ENCODE assay signal across 17 cellular contexts in the genomic region with DNA sequence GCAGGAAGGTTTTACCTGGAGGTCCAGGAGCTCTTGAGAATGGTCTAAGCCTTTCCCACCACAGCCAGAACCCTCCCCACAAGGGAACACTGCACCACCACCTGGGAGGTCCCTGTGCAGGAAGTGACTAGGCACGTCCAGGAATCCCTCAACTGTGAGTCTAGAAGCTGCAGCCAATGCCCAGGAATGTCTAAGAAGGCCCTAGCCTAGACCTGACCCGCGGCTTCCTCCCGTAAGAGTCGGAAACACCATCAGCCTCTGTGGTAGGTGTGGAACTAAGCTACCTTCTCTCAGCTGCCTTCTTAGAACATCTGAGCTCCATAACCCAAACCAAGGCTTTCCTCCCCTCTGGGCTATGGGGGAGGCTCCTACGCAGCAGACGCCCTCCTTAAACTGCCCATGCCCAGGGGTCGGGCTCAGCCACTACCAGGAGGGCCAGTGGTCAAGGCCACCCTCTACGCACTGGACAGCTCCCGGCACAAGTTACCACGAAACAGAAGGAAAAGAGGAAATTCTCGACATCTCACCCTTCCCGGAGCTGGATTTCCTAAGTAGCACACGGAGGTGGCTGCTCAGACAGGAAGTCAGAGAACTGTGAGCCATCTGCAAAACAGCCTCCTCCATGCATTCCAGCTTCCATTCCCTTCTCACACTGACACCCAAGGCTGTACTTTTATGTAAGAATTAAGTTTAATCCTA. TPM values are rescaled to one million over a fixed set of nuclear protein-coding genes. Genes with fewer than 3 reads are reported as not detected.
DNase-seq lines count a peak whose midpoint lies in the region; TF ChIP-seq lines count a peak whose summit lies in the region.
"Had no signal": no experiment of that assay in that cellular context is flagged by ENCODE, and none has a peak within 500 bp of the region (broad histone marks: within the 10 kb centered on the region; RNA-seq: fewer than 3 reads in every experiment).

No MANE protein-coding gene starts in this region.

- peaks cover 3% of the 10 kb centered on the region for H3K36me3 ChIP-seq in CD8-positive, alpha-beta memory T cell (ENCODE audit: insufficient read depth, low read length)
- H3K36me3 ChIP-seq: MG63, SJCRH30 had no signal

- H3K27ac ChIP-seq in RWPE1: peak overlapping the region; percentile 11; the same call in 1 of the 2 replicates
- H3K27ac ChIP-seq in dorsolateral prefrontal cortex: peak overlapping the region in 48 of 59 donors; percentile 6 to 91 (median 62)
- no peak overlapping the region for H3K27ac ChIP-seq in CD8-positive, alpha-beta memory T cell (ENCODE audit: low read depth, low read length)
- H3K27ac ChIP-seq: SJCRH30 had no signal

- DNase-seq in CD1c-positive myeloid dendritic cell (ENCODE audit: extremely low spot score) (peak; percentile 38), RWPE1 (ENCODE audit: low spot score) (no peak), dorsolateral prefrontal cortex (peak in 3 of 10 donors; percentile 34 to 40 (median 37)), mesenteric fat pad (ENCODE audit: low spot score) (peak; percentile 71), GM19240 (ENCODE audit: insufficient read length, low spot score) (no peak), KG1 (lab: John Stamatoyannopoulos, UW) (no peak), RKO (ENCODE audit: low spot score) (no peak)
- no peak for DNase-seq in CD8-positive, alpha-beta memory T cell
- DNase-seq: activated CD4-positive, alpha-beta T cell treated with anti-CD3 and anti-CD28 coated beads, Interleukin-2, amount 10 ng/mL, durations not matched to agents 24 days and 14 days; activated T-cell treated with anti-CD3 and anti-CD28 coated beads, Interleukin-2, amount 50 U/mL, for 24 hours; cerebellar nuclear complex; MG63; midbrain; NCI-H187 treated with DMSO at 0.1 percent for 48 hours; NCI-H510A; retina; SJCRH30 had no signal

- no peaks in the 10 kb centered on the region for H3K4me1 ChIP-seq in CD8-positive, alpha-beta memory T cell (ENCODE audit: insufficient read depth, low read length)
- H3K4me1 ChIP-seq: SJCRH30 had no signal

- no peak overlapping the region for H3K4me3 Mint-ChIP-seq in CD8-positive, alpha-beta memory T cell
- H3K4me3 Mint-ChIP-seq: activated CD4-positive, alpha-beta T cell treated with anti-CD3 and anti-CD28 coated beads, Interleukin-2, amount 10 ng/mL, durations not matched to agents 24 days and 14 days; activated T-cell treated with anti-CD3 and anti-CD28 coated beads, Interleukin-2, amount 50 U/mL, for 24 hours had no signal

- no peaks in the 10 kb centered on the region for H3K27me3 Mint-ChIP-seq in CD8-positive, alpha-beta memory T cell
- H3K27me3 Mint-ChIP-seq: activated CD4-positive, alpha-beta T cell treated with anti-CD3 and anti-CD28 coated beads, Interleukin-2, amount 10 ng/mL, durations not matched to agents 24 days and 14 days; activated T-cell treated with anti-CD3 and anti-CD28 coated beads, Interleukin-2, amount 50 U/mL, for 24 hours had no signal

- H3K9me3 ChIP-seq in CD8-positive, alpha-beta memory T cell (ENCODE audit: low read length): no peaks in the 10 kb centered on the region
- H3K9me3 ChIP-seq: MG63, SJCRH30 had no signal

- TF ChIP-seq CTCF in RWPE1 (conservative IDR thresholded peaks at IDR 0.05; ENCODE audit: low read depth) (no peak), dorsolateral prefrontal cortex (IDR thresholded peaks at IDR 0.05 in 54 of 56, conservative IDR thresholded peaks at IDR 0.05 in 2 of 56; ENCODE audit: low read depth in 1 of 56, partially characterized antibody in 56 of 56) (no peak)

- no peaks in the 10 kb centered on the region for H3K27me3 ChIP-seq in dorsolateral prefrontal cortex
- no peaks in the 10 kb centered on the region for H3K27me3 ChIP-seq in CD8-positive, alpha-beta memory T cell (ENCODE audit: insufficient read depth, low read length, poor library complexity, severe bottlenecking)
- H3K27me3 ChIP-seq: MG63, SJCRH30 had no signal

- CTCF ChIA-PET in RWPE1 (lab: Yijun Ruan, JAX): interaction anchor here (0.7 kb wide), 2 partner anchors 67 to 169 kb away, joined by 3 to 5 read pairs; no protein-coding TSS in a partner anchor
- CTCF ChIA-PET in CD8-positive, alpha-beta memory T cell (lab: Charles Lee): no interaction called here

- POLR2A ChIA-PET in RWPE1 (lab: Yijun Ruan, JAX; ENCODE audit: low non-redundant PET): no interaction called here
- POLR2A ChIA-PET in CD8-positive, alpha-beta memory T cell (lab: Charles Lee): no interaction called here

- H3K4me1 Mint-ChIP-seq in CD8-positive, alpha-beta memory T cell: no peaks in the 10 kb centered on the region
- H3K4me1 Mint-ChIP-seq: activated CD4-positive, alpha-beta T cell treated with anti-CD3 and anti-CD28 coated beads, Interleukin-2, amount 10 ng/mL, durations not matched to agents 24 days and 14 days had no signal

- intact Hi-C loops in dorsolateral prefrontal cortex (cut with DNase I): no loop called here

- H3K4me3 ChIP-seq in dorsolateral prefrontal cortex: no peak overlapping the region
- H3K4me3 ChIP-seq in CD8-positive, alpha-beta memory T cell (ENCODE audit: low read length): no peak overlapping the region
- H3K4me3 ChIP-seq: MG63, SJCRH30 had no signal

- no peak overlapping the region for H3K27ac Mint-ChIP-seq in CD8-positive, alpha-beta memory T cell
- H3K27ac Mint-ChIP-seq: activated CD4-positive, alpha-beta T cell treated with anti-CD3 and anti-CD28 coated beads, Interleukin-2, amount 10 ng/mL, durations not matched to agents 24 days and 14 days; activated T-cell treated with anti-CD3 and anti-CD28 coated beads, Interleukin-2, amount 50 U/mL, for 24 hours had no signal

- no peaks in the 10 kb centered on the region for H3K9me3 Mint-ChIP-seq in CD8-positive, alpha-beta memory T cell
- H3K9me3 Mint-ChIP-seq: activated CD4-positive, alpha-beta T cell treated with anti-CD3 and anti-CD28 coated beads, Interleukin-2, amount 10 ng/mL, durations not matched to agents 24 days and 14 days; activated T-cell treated with anti-CD3 and anti-CD28 coated beads, Interleukin-2, amount 50 U/mL, for 24 hours had no signal

- H3K36me3 Mint-ChIP-seq in CD8-positive, alpha-beta memory T cell: peaks cover 3 to 86% (median 12%) of the 10 kb centered on the region in 3 donors

RNA-seq across cellular contexts. Expression of gene ZFYVE21, which starts 25.5 kb away (rescaled TPM):
- 100 to 1,000 TPM in 87 of 120 experiments, 10 to 100 TPM in 33; 71.0 to 188 (median 111) TPM for total RNA-seq in dorsolateral prefrontal cortex
- 57.4 TPM for total RNA-seq in mesenteric fat pad
- 10 to 100 TPM; 15.1 to 18.1 TPM for total RNA-seq in CD8-positive, alpha-beta memory T cell
- 15.9 TPM for polyA plus RNA-seq in CD8-positive, alpha-beta memory T cell

RNA-seq across cellular contexts. Expression of gene XRCC3, which starts 25.9 kb away (rescaled TPM):
- total RNA-seq in dorsolateral prefrontal cortex (10 to 100 TPM in 58 of 120 experiments, 1 to 10 TPM in 62; 4.7 to 19.1 (median 9.9) TPM), mesenteric fat pad (6.3 TPM)
- 10 to 100 TPM; 54.4 to 59.9 TPM for total RNA-seq in CD8-positive, alpha-beta memory T cell
- polyA plus RNA-seq in CD8-positive, alpha-beta memory T cell: 4.4 TPM

Comparison
In these comparisons a context has a peak if more than half of its experiments do, and no peak if none do; other contexts are left out.
1. DNase-seq: peak in CD1c-positive myeloid dendritic cell (single experiment) and mesenteric fat pad (single experiment); none in RWPE1 (single experiment), GM19240 (single experiment), KG1 (single experiment), RKO (single experiment) and CD8-positive, alpha-beta memory T cell (0 of 5).